ENCODE assay signal across 8 cellular contexts in genomic region chr5:103006921-103007320, GRCh38.
"Had no signal": no experiment of that assay in that cellular context is flagged by ENCODE, and none has a peak within 500 bp of the region (broad histone marks: within the 10 kb centered on the region; RNA-seq: fewer than 3 reads in every experiment).

No MANE protein-coding gene starts in this region.

- H3K4me3 Mint-ChIP-seq: GM23338, H9, HFFc6 had no signal

- H3K4me1 ChIP-seq: HAP-1 had no signal

- H3K27ac ChIP-seq: GM23248 had no signal

- H2AFZ ChIP-seq: GM23248, GM23338 had no signal

- DNase-seq: GM23248, GOT3, H7, H9, HCEC 1CT, HFFc6 had no signal

- H3K9me3 Mint-ChIP-seq: GM23338, H9, HFFc6 had no signal

- H3K9ac ChIP-seq: GM23248 had no signal

- H3K4me2 ChIP-seq: GM23338 had no signal

- H3K9me3 ChIP-seq: HAP-1 had no signal

- H3K4me3 ChIP-seq: GM23248, GM23338, HAP-1 had no signal

- H3K36me3 ChIP-seq: HAP-1 had no signal

- H3K4me1 Mint-ChIP-seq: GM23338 had no signal

- H3K27ac Mint-ChIP-seq: GM23338, H9, HFFc6 had no signal
